22 cellular contexts compared by ENCODE assay signal in the genomic region with DNA sequence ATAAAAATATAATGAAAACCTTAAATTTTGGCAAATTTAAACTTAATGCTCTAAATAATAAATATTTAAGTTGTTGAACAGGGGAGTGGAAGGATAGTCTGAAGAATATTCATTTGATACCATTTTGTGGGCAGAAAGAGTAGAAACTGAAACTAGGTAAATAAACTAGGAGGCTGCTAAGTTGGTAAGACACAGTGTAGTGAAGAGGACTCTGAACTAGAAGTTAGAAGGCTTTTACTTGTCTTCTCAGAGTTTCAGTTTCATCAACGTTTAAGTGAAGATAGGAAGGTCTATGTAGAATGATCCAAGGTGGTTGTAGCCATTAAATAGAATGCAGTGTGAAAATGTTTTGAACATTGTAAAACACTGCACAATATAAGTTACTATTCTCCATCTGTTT.
DNase-seq lines count a peak whose midpoint lies in the region; ATAC-seq, FAIRE-seq and TF ChIP-seq lines count a peak whose summit lies in the region.
"Had no signal": no experiment of that assay in that cellular context is flagged by ENCODE, and none has a peak within 500 bp of the region (broad histone marks: within the 10 kb centered on the region; RNA-seq: fewer than 3 reads in every experiment).

No MANE protein-coding gene starts in this region.

- POLR2A ChIA-PET in GM12878 (lab: Charles Lee) = no interaction called here

- SMC1A ChIA-PET in GM12878 (lab: Charles Lee; ENCODE audit: uncharacterized antibody, unreplicated experiment) = no interaction called here

- TF ChIP-seq POLR2A in GM12878 (IDR thresholded peaks at IDR 0.05; ENCODE audit: low read depth, low read length) = no peak

- no peak for TF ChIP-seq CTCF in GM12878 (IDR thresholded peaks at IDR 0.05 in 2 of 3, conservative IDR thresholded peaks at IDR 0.05 in 1 of 3; ENCODE audit: control insufficient read depth in 2 of 3, extremely low read depth in 1 of 3, insufficient read depth in 1 of 3, low read depth in 3 of 3, low read length in 3 of 3)

- no peak overlapping the region for H3K4me3 ChIP-seq in GM12878
- H3K4me3 ChIP-seq: body of pancreas, coronary artery, gastroesophageal sphincter, left lung, mucosa of descending colon, spleen had no signal

- TF ChIP-seq EP300 in GM12878 (IDR thresholded peaks at IDR 0.05; ENCODE audit: borderline replicate concordance in 1 of 2, control insufficient read depth in 1 of 2, low read depth in 2 of 2, low read length in 2 of 2) = no peak

- CTCF ChIA-PET in GM12878 (lab: Yijun Ruan, JAX) = no interaction called here

- FAIRE-seq in GM12878 (lab: Jason Lieb, UNC) = no peak

- 0% methylated on average over 1 of the region's 1 CpG for WGBS in GM12878 (ENCODE audit: insufficient coverage, insufficient replicate concordance, low lambda C conversion rate, missing lambda C conversion rate)

- intact Hi-C loops in GM12878 (cut with micrococcal nuclease; ENCODE audit: unreplicated experiment) = loop anchor here (5.0 kb wide), 1 partner anchor 319 kb away; no protein-coding TSS in a partner anchor

- DNase-seq in GM12878 (ENCODE audit: low read depth, low spot score) (no peak), caudate nucleus (lab: John Stamatoyannopoulos, UW) (no peak), NCI-H2227 treated with DMSO at 0.1 percent for 48 hours (lab: John Stamatoyannopoulos, UW) (no peak)
- DNase-seq: activated naive CD8-positive, alpha-beta T cell treated with anti-CD3 and anti-CD28 coated beads for 36 hours; body of pancreas; COR-L47; IMR-90; left lung; mucosa of descending colon; NCI-H2029 treated with DMSO at 0.1 percent for 48 hours; NCI-H524; SHP77 treated with DMSO at 0.1 percent for 48 hours; spleen had no signal

- H3K9me3 ChIP-seq in GM12878 (replicated peaks; ENCODE audit: control insufficient read depth, insufficient read depth, low read length) = no peaks in the 10 kb centered on the region
- H3K9me3 ChIP-seq: body of pancreas, gastroesophageal sphincter, left lung, mucosa of descending colon, spleen had no signal

- no peaks in the 10 kb centered on the region for H4K20me1 ChIP-seq in GM12878 (ENCODE audit: control insufficient read depth, insufficient read depth)

- no peak overlapping the region for H2AFZ ChIP-seq in GM12878 (ENCODE audit: control insufficient read depth, low read depth, low read length)

- H3K36me3 ChIP-seq in GM12878 (ENCODE audit: control insufficient read depth in 2 of 2, insufficient read depth in 2 of 2, low read length in 1 of 2) = no peaks in the 10 kb centered on the region
- H3K36me3 ChIP-seq: gastroesophageal sphincter, left lung, spleen had no signal

- H3K9ac ChIP-seq in GM12878 (ENCODE audit: control insufficient read depth, insufficient read depth, low read length) = no peak overlapping the region

- peak; percentile 67 for ATAC-seq in GM18909 (IDR thresholded peaks at IDR 0.05; ENCODE audit: poor library complexity, unreplicated experiment)
- peak; percentile 76 for ATAC-seq in HG02588 (IDR thresholded peaks at IDR 0.05; ENCODE audit: unreplicated experiment)
- ATAC-seq in HG03175 (IDR thresholded peaks at IDR 0.05; ENCODE audit: unreplicated experiment) = peak; percentile 84
- peak; percentile 44 for ATAC-seq in GM12878
- no peak for ATAC-seq in HG03108 (IDR thresholded peaks at IDR 0.05; ENCODE audit: unreplicated experiment)
- ATAC-seq: body of pancreas; gastroesophageal sphincter; HCT116; left lung; mucosa of descending colon; stimulated activated effector memory CD8-positive, alpha-beta T cell treated with anti-CD3 and anti-CD28 coated beads, Interleukin-12 subunit alpha, Interleukin-12 subunit beta, amount 100 ng/mL, for 72 hours; WTC11 had no signal

- no TSS peak for BruUV-seq in GM12878 (replicated peaks; lab: Mats Ljungman, UMichigan)

- RAD21 ChIA-PET in GM12878 (lab: Charles Lee; ENCODE audit: unreplicated experiment) = no interaction called here

- H3K27me3 ChIP-seq in GM12878 (replicated peaks in 1 of 2; ENCODE audit: control insufficient read depth in 2 of 2, insufficient read depth in 2 of 2, low read length in 1 of 2) = no peaks in the 10 kb centered on the region
- H3K27me3 ChIP-seq: body of pancreas, gastroesophageal sphincter, left lung, spleen had no signal

- no peak for TF ChIP-seq RAD21 in GM12878 (IDR thresholded peaks at IDR 0.05; ENCODE audit: insufficient read depth, low read depth, low read length)

- no peak overlapping the region for H3K27ac ChIP-seq in GM12878 (ENCODE audit: control insufficient read depth, insufficient read depth)
- no peak overlapping the region for H3K27ac ChIP-seq in caudate nucleus (ENCODE audit: low read depth, low read length)
- H3K27ac ChIP-seq: body of pancreas, coronary artery, gastroesophageal sphincter, left lung, spleen had no signal

- no peaks in the 10 kb centered on the region for H3K4me1 ChIP-seq in GM12878 (ENCODE audit: control insufficient read depth, insufficient read depth, low read length)
- H3K4me1 ChIP-seq: body of pancreas, gastroesophageal sphincter, left lung, spleen had no signal

- in situ Hi-C loops in GM12878 (cut with MboI) = no loop called here

- no peak overlapping the region for H3K4me2 ChIP-seq in GM12878 (ENCODE audit: control insufficient read depth, insufficient read depth)

- H3K79me2 ChIP-seq in GM12878 (ENCODE audit: control insufficient read depth, insufficient read depth, low read length) = no peaks in the 10 kb centered on the region

TF ChIP-seq in GM12878, 131 proteins besides CTCF, POLR2A, EP300 and RAD21 (continues in another document):
- TF ChIP-seq FOS (IDR thresholded peaks at IDR 0.05; ENCODE audit: borderline replicate concordance, extremely low read depth, insufficient read length) = no peak
- TF ChIP-seq TCF12 (IDR thresholded peaks at IDR 0.05; ENCODE audit: low read depth, low read length) = no peak
- no peak for TF ChIP-seq IRF3 (IDR thresholded peaks at IDR 0.05)
- TF ChIP-seq, protein P1, sequence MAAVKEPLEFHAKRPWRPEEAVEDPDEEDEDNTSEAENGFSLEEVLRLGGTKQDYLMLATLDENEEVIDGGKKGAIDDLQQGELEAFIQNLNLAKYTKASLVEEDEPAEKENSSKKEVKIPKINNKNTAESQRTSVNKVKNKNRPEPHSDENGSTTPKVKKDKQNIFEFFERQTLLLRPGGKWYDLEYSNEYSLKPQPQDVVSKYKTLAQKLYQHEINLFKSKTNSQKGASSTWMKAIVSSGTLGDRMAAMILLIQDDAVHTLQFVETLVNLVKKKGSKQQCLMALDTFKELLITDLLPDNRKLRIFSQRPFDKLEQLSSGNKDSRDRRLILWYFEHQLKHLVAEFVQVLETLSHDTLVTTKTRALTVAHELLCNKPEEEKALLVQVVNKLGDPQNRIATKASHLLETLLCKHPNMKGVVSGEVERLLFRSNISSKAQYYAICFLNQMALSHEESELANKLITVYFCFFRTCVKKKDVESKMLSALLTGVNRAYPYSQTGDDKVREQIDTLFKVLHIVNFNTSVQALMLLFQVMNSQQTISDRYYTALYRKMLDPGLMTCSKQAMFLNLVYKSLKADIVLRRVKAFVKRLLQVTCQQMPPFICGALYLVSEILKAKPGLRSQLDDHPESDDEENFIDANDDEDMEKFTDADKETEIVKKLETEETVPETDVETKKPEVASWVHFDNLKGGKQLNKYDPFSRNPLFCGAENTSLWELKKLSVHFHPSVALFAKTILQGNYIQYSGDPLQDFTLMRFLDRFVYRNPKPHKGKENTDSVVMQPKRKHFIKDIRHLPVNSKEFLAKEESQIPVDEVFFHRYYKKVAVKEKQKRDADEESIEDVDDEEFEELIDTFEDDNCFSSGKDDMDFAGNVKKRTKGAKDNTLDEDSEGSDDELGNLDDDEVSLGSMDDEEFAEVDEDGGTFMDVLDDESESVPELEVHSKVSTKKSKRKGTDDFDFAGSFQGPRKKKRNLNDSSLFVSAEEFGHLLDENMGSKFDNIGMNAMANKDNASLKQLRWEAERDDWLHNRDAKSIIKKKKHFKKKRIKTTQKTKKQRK (IDR thresholded peaks at IDR 0.05; ENCODE audit: low read depth, low read length) = no peak
- no peak for TF ChIP-seq SUPT20H (IDR thresholded peaks at IDR 0.05; ENCODE audit: borderline replicate concordance, control insufficient read depth, low read depth, low read length)
- no peak for TF ChIP-seq BCL11A (IDR thresholded peaks at IDR 0.05; ENCODE audit: low read depth, low read length)
- TF ChIP-seq NR2F1 (conservative IDR thresholded peaks at IDR 0.05) = no peak
- TF ChIP-seq NRF1 (conservative IDR thresholded peaks at IDR 0.05; ENCODE audit: low read depth, low read length) = no peak
- no peak for TF ChIP-seq RUNX3 (IDR thresholded peaks at IDR 0.05; ENCODE audit: low read length)
- TF ChIP-seq NR2C2 (IDR thresholded peaks at IDR 0.05; ENCODE audit: borderline replicate concordance, control insufficient read depth, insufficient read length, low read depth) = no peak
- TF ChIP-seq, protein P2, sequence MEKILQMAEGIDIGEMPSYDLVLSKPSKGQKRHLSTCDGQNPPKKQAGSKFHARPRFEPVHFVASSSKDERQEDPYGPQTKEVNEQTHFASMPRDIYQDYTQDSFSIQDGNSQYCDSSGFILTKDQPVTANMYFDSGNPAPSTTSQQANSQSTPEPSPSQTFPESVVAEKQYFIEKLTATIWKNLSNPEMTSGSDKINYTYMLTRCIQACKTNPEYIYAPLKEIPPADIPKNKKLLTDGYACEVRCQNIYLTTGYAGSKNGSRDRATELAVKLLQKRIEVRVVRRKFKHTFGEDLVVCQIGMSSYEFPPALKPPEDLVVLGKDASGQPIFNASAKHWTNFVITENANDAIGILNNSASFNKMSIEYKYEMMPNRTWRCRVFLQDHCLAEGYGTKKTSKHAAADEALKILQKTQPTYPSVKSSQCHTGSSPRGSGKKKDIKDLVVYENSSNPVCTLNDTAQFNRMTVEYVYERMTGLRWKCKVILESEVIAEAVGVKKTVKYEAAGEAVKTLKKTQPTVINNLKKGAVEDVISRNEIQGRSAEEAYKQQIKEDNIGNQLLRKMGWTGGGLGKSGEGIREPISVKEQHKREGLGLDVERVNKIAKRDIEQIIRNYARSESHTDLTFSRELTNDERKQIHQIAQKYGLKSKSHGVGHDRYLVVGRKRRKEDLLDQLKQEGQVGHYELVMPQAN (conservative IDR thresholded peaks at IDR 0.05) = no peak
